In the genomic region with DNA sequence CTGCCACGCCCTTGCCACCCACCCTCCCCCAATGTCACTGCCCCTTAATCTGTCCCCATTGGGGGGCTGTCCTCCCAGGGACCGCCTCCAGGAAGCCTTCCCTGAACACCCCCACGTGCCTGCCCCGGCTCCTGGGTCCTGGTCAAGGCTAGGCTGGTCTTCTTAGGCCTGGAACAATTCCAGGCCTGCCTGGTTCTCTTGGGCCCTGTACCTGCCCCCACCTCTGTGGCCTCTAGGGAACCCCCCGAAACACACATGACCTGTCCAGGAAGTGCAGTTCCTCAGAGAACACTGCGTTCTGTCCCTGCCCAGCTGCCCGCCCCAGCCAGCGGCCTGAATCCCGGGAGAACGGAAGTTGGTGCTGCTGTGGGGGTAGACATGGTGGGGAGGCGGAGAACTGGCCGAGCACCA, we compare ENCODE assay signal across 2 cellular contexts.
TF ChIP-seq lines count a peak whose summit lies in the region.

No MANE protein-coding gene starts in this region.

TF ChIP-seq in GM12891, 5 proteins besides CTCF, POLR2A, EP300 and RAD21:
- no peak for TF ChIP-seq POU2F2 (IDR thresholded peaks at IDR 0.05; ENCODE audit: low read depth, low read length)
- peak; percentile 15; the same call in 1 of the 2 replicates for TF ChIP-seq SPI1 (IDR thresholded peaks at IDR 0.05; ENCODE audit: low read depth, low read length)
TF ChIP-seq in GM12891: peak in this region for 1.

TF ChIP-seq in GM12878, 131 proteins besides CTCF, POLR2A, EP300 and RAD21:
- TF ChIP-seq NRF1 (conservative IDR thresholded peaks at IDR 0.05; ENCODE audit: low read depth, low read length) (no peak), SPI1 (IDR thresholded peaks at IDR 0.05; ENCODE audit: borderline replicate concordance, insufficient read depth, low read depth, low read length) (peak; percentile 38; the same call in 1 of the 2 replicates), MTA3 (IDR thresholded peaks at IDR 0.05; ENCODE audit: borderline replicate concordance, low read length) (no peak), MEF2B (IDR thresholded peaks at IDR 0.05; ENCODE audit: partially characterized antibody, poor library complexity, severe bottlenecking) (peak; percentile 65), MXI1 (IDR thresholded peaks at IDR 0.05; ENCODE audit: low read depth, low read length) (no peak), TCF12 (IDR thresholded peaks at IDR 0.05; ENCODE audit: low read depth, low read length) (no peak), NR2C1 (IDR thresholded peaks at IDR 0.05) (0 out of 2 replicates have a peak, but pooled peaks have one; percentile 3), IKZF1 (conservative IDR thresholded peaks at IDR 0.05) (peak; percentile 37), CHD2 (IDR thresholded peaks at IDR 0.05; ENCODE audit: borderline replicate concordance, low read depth, low read length) (peak; percentile 41; the same call in 1 of the 2 replicates), IKZF2 (IDR thresholded peaks at IDR 0.05) (peak; percentile 26 to 45; a peak in 2 of 4 replicates)
- TF ChIP-seq, protein P1, sequence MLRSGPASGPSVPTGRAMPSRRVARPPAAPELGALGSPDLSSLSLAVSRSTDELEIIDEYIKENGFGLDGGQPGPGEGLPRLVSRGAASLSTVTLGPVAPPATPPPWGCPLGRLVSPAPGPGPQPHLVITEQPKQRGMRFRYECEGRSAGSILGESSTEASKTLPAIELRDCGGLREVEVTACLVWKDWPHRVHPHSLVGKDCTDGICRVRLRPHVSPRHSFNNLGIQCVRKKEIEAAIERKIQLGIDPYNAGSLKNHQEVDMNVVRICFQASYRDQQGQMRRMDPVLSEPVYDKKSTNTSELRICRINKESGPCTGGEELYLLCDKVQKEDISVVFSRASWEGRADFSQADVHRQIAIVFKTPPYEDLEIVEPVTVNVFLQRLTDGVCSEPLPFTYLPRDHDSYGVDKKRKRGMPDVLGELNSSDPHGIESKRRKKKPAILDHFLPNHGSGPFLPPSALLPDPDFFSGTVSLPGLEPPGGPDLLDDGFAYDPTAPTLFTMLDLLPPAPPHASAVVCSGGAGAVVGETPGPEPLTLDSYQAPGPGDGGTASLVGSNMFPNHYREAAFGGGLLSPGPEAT (IDR thresholded peaks at IDR 0.05; ENCODE audit: low read depth) = peak; percentile 24; the same call in 1 of the 2 replicates
